In genomic region chr16:424623-425081, GRCh38 we compare ENCODE assay signal across 8 cellular contexts. TPM values are rescaled to one million over a fixed set of nuclear protein-coding genes. Genes with fewer than 3 reads are reported as not detected.
DNase-seq lines count a peak whose midpoint lies in the region; ATAC-seq, FAIRE-seq and TF ChIP-seq lines count a peak whose summit lies in the region.

No MANE protein-coding gene starts in this region.

- H3K9ac ChIP-seq in HUES48 (ENCODE audit: low read depth, low read length) (no peak overlapping the region), astrocyte (ENCODE audit: low read length) (peak overlapping the region; percentile 72), kidney (ENCODE audit: low read length in 2 of 2) (peak overlapping the region; percentile 86 to 92)

- ATAC-seq in HG03571 (IDR thresholded peaks at IDR 0.05; ENCODE audit: unreplicated experiment): no peak

- CTCF ChIA-PET in BJ (lab: Yijun Ruan, JAX): interaction anchor here (1.0 kb wide), 1 partner anchor 33 kb away, joined by 3 read pairs; no protein-coding TSS in a partner anchor

- H2AFZ ChIP-seq in astrocyte (ENCODE audit: low read depth, low read length): peak overlapping the region; percentile 97

- H3K27me3 Mint-ChIP-seq in astrocyte (ENCODE audit: low read depth, unreplicated experiment): peaks cover 15% of the 10 kb centered on the region

- intact Hi-C loops in kidney (cut with DNase I) (no loop called here), stomach (cut with DNase I; ENCODE audit: low total_unique reads) (no loop called here)

- H3K27ac ChIP-seq in HUES48 (ENCODE audit: low read depth, low read length) (no peak overlapping the region), astrocyte (ENCODE audit: low read depth, low read length) (peak overlapping the region; percentile 35), kidney (ENCODE audit: low read depth in 2 of 2, low read length in 2 of 2) (peak overlapping the region; percentile 89 to 95), stomach (peak overlapping the region; percentile 92 to 98 (median 95))

- H3K4me3 ChIP-seq in BJ (ENCODE audit: low read depth, low read length) (peak overlapping the region; percentile 87), HUES48 (ENCODE audit: low read depth, low read length) (peak overlapping the region; percentile 85), astrocyte (ENCODE audit: insufficient read depth, low read depth, low read length) (peak overlapping the region; percentile 68), kidney (ENCODE audit: low read length in 2 of 2) (peak overlapping the region; percentile 76), stomach (peak overlapping the region; percentile 54 to 83 (median 69))

- H3K27ac Mint-ChIP-seq in astrocyte (ENCODE audit: unreplicated experiment): peak overlapping the region; percentile 66

- H3K4me1 Mint-ChIP-seq in astrocyte (ENCODE audit: low read depth, unreplicated experiment): peaks cover 16% of the 10 kb centered on the region

- H3K9me3 Mint-ChIP-seq in astrocyte (ENCODE audit: unreplicated experiment): no peaks in the 10 kb centered on the region

- FAIRE-seq in astrocyte (lab: Jason Lieb, UNC) (no peak), kidney (lab: Jason Lieb, UNC) (no peak)

- no peak for TF ChIP-seq CTCF in BJ (IDR thresholded peaks at IDR 0.05; ENCODE audit: insufficient read depth, low read depth, low read length)
- TF ChIP-seq CTCF in astrocyte (IDR thresholded peaks at IDR 0.05; ENCODE audit: insufficient read depth, low read depth, low read length): no peak
- TF ChIP-seq CTCF in kidney (IDR thresholded peaks at IDR 0.05; ENCODE audit: borderline replicate concordance, extremely low read depth, insufficient read depth): no peak
- TF ChIP-seq CTCF in stomach (IDR thresholded peaks at IDR 0.05): no peak

- peaks cover 34% of the 10 kb centered on the region for H3K79me2 ChIP-seq in astrocyte (ENCODE audit: insufficient read depth, low read length)

- POLR2A ChIA-PET in BJ (lab: Charles Lee): interaction anchor here (0.6 kb wide), 1 partner anchor 40 kb away, joined by 9 read pairs; no protein-coding TSS in a partner anchor

- H3K4me1 ChIP-seq in HUES48 (ENCODE audit: control insufficient read depth, insufficient read depth, low read length) (peaks cover 8% of the 10 kb centered on the region), astrocyte (ENCODE audit: insufficient read depth, low read length) (peaks cover 25% of the 10 kb centered on the region), kidney (ENCODE audit: control insufficient read depth in 1 of 2, insufficient read depth in 1 of 2, low read depth in 1 of 2, low read length in 2 of 2) (peaks cover 15 to 17% of the 10 kb centered on the region in 2 donors), stomach (peaks cover 21 to 52% (median 45%) of the 10 kb centered on the region in 4 donors)

- H3K4me2 ChIP-seq in astrocyte (ENCODE audit: low read length): peak overlapping the region; percentile 96

- no peaks in the 10 kb centered on the region for H3K27me3 ChIP-seq in BJ (ENCODE audit: control insufficient read depth, insufficient read depth, low read length)
- peaks cover 33% of the 10 kb centered on the region for H3K27me3 ChIP-seq in HUES48 (ENCODE audit: control insufficient read depth, insufficient read depth, low read length)
- no peaks in the 10 kb centered on the region for H3K27me3 ChIP-seq in astrocyte (ENCODE audit: insufficient read depth, low read length)
- H3K27me3 ChIP-seq in stomach: no peaks in the 10 kb centered on the region

- H3K36me3 ChIP-seq in BJ (ENCODE audit: control insufficient read depth, insufficient read depth, low read length) (no peaks in the 10 kb centered on the region), HUES48 (ENCODE audit: control insufficient read depth, insufficient read depth, low read length) (0 out of 2 replicates have a peak, but pooled peaks cover 7% of the 10 kb centered on the region), astrocyte (ENCODE audit: insufficient read depth, low read length) (no peaks in the 10 kb centered on the region), kidney (ENCODE audit: control insufficient read depth in 1 of 2, insufficient read depth in 2 of 2, low read length in 2 of 2) (no peaks in the 10 kb centered on the region), stomach (no peaks in the 10 kb centered on the region)

- H3K9me3 ChIP-seq in HUES48 (ENCODE audit: control insufficient read depth, insufficient read depth, low read length) (no peaks in the 10 kb centered on the region), astrocyte (ENCODE audit: insufficient read depth, low read depth, low read length) (no peaks in the 10 kb centered on the region), kidney (ENCODE audit: control insufficient read depth in 1 of 2, low read length in 2 of 2) (no peaks in the 10 kb centered on the region), stomach (no peaks in the 10 kb centered on the region)

- 5 to 13% (median 10%) methylated on average over 19 to 31 of the region's 31 CpGs for WGBS in stomach, 5 donors

- DNase-seq in BJ (ENCODE audit: low read depth) (no peak), astrocyte (ENCODE audit: low read depth) (no peak), kidney (peak; percentile 85), stomach (peak; percentile 40), globus pallidus (ENCODE audit: low spot score) (no peak)
- no peak for DNase-seq in stimulated activated naive CD4-positive, alpha-beta T cell (lab: John Stamatoyannopoulos, UW)

- no peak for TF ChIP-seq POLR2A in stomach (IDR thresholded peaks at IDR 0.05)

- H3K36me3 Mint-ChIP-seq in astrocyte (ENCODE audit: low read depth, unreplicated experiment): peaks cover 7% of the 10 kb centered on the region

- H4K20me1 ChIP-seq in astrocyte (ENCODE audit: insufficient read depth, low read length): peaks cover 33% of the 10 kb centered on the region

- H3K4me3 Mint-ChIP-seq in astrocyte (ENCODE audit: unreplicated experiment): peak overlapping the region; percentile 76

- TF ChIP-seq EP300 in stomach (IDR thresholded peaks at IDR 0.05): peak; percentile 17

RNA-seq across cellular contexts. Expression of gene RAB11FIP3, which starts 0.8 kb away (rescaled TPM):
- 8.6 and 13.3 TPM in 2 replicates for polyA plus RNA-seq in BJ (2011; rRNA removed)
- 9.6 and 12.4 TPM in 2 replicates for polyA minus RNA-seq in BJ (2011; rRNA and poly(A)+ RNA removed)
- total RNA-seq in astrocyte: 21.0 and 21.2 TPM in 2 replicates
- 84.9 TPM for total RNA-seq in kidney
- polyA plus RNA-seq in kidney (ENCODE audit: insufficient read depth, low read depth, low replicate concordance): 162 TPM
- total RNA-seq in stomach: 100 to 1,000 TPM in 1 of 5 donors, 10 to 100 TPM in 3, 1 to 10 TPM in 1; 6.7 to 102 (median 57.8) TPM
- 10 to 100 TPM; 15.4 to 19.7 (median 16.2) TPM for polyA plus RNA-seq in stomach

RNA-seq across cellular contexts. Expression of gene DECR2, which starts 23.0 kb away (rescaled TPM):
- polyA plus RNA-seq in BJ (2011; rRNA removed) (14.7 and 23.6 TPM in 2 replicates), kidney (ENCODE audit: insufficient read depth, low read depth, low replicate concordance) (58.9 TPM), stomach (10 to 100 TPM; 20.8 to 24.5 (median 22.6) TPM)
- 8.3 and 11.2 TPM in 2 replicates for polyA minus RNA-seq in BJ (2011; rRNA and poly(A)+ RNA removed)
- total RNA-seq in astrocyte (13.4 and 17.4 TPM in 2 replicates), kidney (23.8 TPM), stomach (100 to 1,000 TPM in 1 of 5 donors, 10 to 100 TPM in 2, 1 to 10 TPM in 2; 5.8 to 149 (median 12.5) TPM)

RNA-seq across cellular contexts. Expression of gene NME4, which starts 27.7 kb away (rescaled TPM):
- polyA plus RNA-seq in BJ (2011; rRNA removed): 227 and 290 TPM in 2 replicates
- 83.9 and 109 TPM in 2 replicates for polyA minus RNA-seq in BJ (2011; rRNA and poly(A)+ RNA removed)
- 268 and 275 TPM in 2 replicates for total RNA-seq in astrocyte
- total RNA-seq in kidney: 56.6 TPM
- polyA plus RNA-seq in kidney (ENCODE audit: insufficient read depth, low read depth, low replicate concordance): 100 TPM
- total RNA-seq in stomach: 100 to 1,000 TPM in 1 of 5 donors, 10 to 100 TPM in 4; 23.3 to 187 (median 49.0) TPM
- polyA plus RNA-seq in stomach: 10 to 100 TPM; 84.0 to 97.7 (median 95.6) TPM

RNA-seq across cellular contexts. Expression of gene PGAP6, which starts 42.9 kb away (rescaled TPM):
- polyA plus RNA-seq in BJ (2011; rRNA removed) (65.2 and 131 TPM in 2 replicates), kidney (ENCODE audit: insufficient read depth, low read depth, low replicate concordance) (144 TPM), stomach (10 to 100 TPM; 27.7 to 54.4 (median 33.9) TPM)
- 75.0 and 127 TPM in 2 replicates for polyA minus RNA-seq in BJ (2011; rRNA and poly(A)+ RNA removed)
- total RNA-seq in astrocyte (80.5 and 86.3 TPM in 2 replicates), kidney (65.0 TPM), stomach (100 to 1,000 TPM in 4 of 5 donors, 10 to 100 TPM in 1; 20.7 to 364 (median 162) TPM)

RNA-seq across cellular contexts. Expression of gene MRPL28, which starts 54.3 kb away (rescaled TPM):
- polyA plus RNA-seq in BJ (2011; rRNA removed): 143 and 188 TPM in 2 replicates
- polyA minus RNA-seq in BJ (2011; rRNA and poly(A)+ RNA removed): 22.3 and 33.3 TPM in 2 replicates
- total RNA-seq in astrocyte: 89.2 and 95.8 TPM in 2 replicates
- 59.1 TPM for total RNA-seq in kidney
- 201 TPM for polyA plus RNA-seq in kidney (ENCODE audit: insufficient read depth, low read depth, low replicate concordance)
- total RNA-seq in stomach: 100 to 1,000 TPM in 1 of 5 donors, 10 to 100 TPM in 3, 1 to 10 TPM in 1; 9.9 to 106 (median 30.7) TPM
- polyA plus RNA-seq in stomach: 100 to 1,000 TPM in 1 of 3 donors, 10 to 100 TPM in 2; 78.8 to 100 (median 83.4) TPM

Comparison
In these comparisons a context has a peak if more than half of its experiments do, and no peak if none do; other contexts are left out.
1. DNase-seq: peak in kidney (single experiment) and stomach (single experiment); none in BJ (single experiment), astrocyte (single experiment), stimulated activated naive CD4-positive, alpha-beta T cell (0 of 6) and globus pallidus (single experiment).
2. Peak in every context shown above with its lines, with median percentiles within 50 percentile points of each other: H3K4me3 ChIP-seq.